Comparison of ENCODE assay signal across 14 cellular contexts in the genomic region with DNA sequence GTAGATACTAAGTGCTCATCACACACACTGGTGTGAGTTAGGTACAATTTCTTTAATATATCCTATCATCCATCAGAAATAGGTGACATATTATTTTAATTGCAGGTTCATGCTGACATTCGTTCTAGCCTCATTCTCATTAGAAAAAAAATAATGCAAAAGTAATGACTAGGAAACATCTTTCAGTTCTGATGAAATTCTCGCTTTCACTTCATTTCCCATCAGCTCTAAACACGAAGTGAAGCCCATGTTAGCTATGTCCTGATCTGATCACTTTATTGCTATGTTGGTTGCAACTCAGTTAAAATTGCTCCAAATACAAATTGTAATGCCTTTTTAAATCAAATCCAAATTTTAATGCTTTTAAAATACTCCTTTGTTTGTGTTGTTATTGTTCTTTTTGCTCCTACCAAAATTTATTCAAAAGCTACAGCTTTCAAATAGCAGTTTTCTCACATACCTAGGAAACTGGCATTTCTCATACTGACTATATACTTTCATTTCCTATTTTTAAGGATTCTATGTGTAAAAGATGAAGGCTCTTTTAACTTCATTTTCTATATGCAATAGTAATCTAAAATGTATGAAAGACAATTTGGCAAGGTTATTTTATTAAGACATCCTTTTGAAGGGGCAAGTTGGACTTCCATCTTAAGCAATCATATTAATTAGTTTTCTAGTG.
DNase-seq lines count a peak whose midpoint lies in the region; ATAC-seq, FAIRE-seq and TF ChIP-seq lines count a peak whose summit lies in the region.
"Had no signal": no experiment of that assay in that cellular context is flagged by ENCODE, and none has a peak within 500 bp of the region (broad histone marks: within the 10 kb centered on the region; RNA-seq: fewer than 3 reads in every experiment).

No MANE protein-coding gene starts in this region.

- DNase-seq in GM12891 (ENCODE audit: insufficient read length, low spot score): no peak
- no peak for DNase-seq in activated CD4-positive, CD25-positive, alpha-beta regulatory T cell (lab: John Stamatoyannopoulos, UW)
- no peak for DNase-seq in epidermal melanocyte (ENCODE audit: insufficient read length, low spot score)
- DNase-seq in NCI-H524 (lab: John Stamatoyannopoulos, UW): no peak
- no peak for DNase-seq in stimulated activated naive CD4-positive, alpha-beta T cell treated with Interleukin-2 at 50 U/mL for 16 hours (lab: John Stamatoyannopoulos, UW)
- DNase-seq: activated CD4-positive, CD25-positive, alpha-beta regulatory T cell treated with anti-CD3 and anti-CD28 coated beads, Interleukin-2, amount 50 U/mL, for 72 hours; mesenchymal stem cell; NCI-H345; trophoblast cell had no signal

- FAIRE-seq in GM12891 (lab: Jason Lieb, UNC): no peak
- FAIRE-seq: astrocyte, HTR-8/SVneo had no signal

- no peak for TF ChIP-seq POLR2A in GM12891 (IDR thresholded peaks at IDR 0.05; ENCODE audit: low read depth, low read length)

- ATAC-seq in GM19438 (IDR thresholded peaks at IDR 0.05; ENCODE audit: low read depth, unreplicated experiment) (peak; percentile 95), HG02798 (IDR thresholded peaks at IDR 0.05; ENCODE audit: poor library complexity, unreplicated experiment) (peak; percentile 95), HG03442 (IDR thresholded peaks at IDR 0.05; ENCODE audit: unreplicated experiment) (peak; percentile 92)

TF ChIP-seq in GM12891, 5 proteins besides CTCF, POLR2A, EP300 and RAD21:
- TF ChIP-seq SPI1 (IDR thresholded peaks at IDR 0.05; ENCODE audit: low read depth, low read length): peak; percentile 55; the same call in 1 of the 2 replicates
- TF ChIP-seq PAX5 (IDR thresholded peaks at IDR 0.05; ENCODE audit: insufficient read depth, low read length, severe bottlenecking): no peak
TF ChIP-seq in GM12891: peak in this region for 1.
